9 cellular contexts compared by ENCODE assay signal in genomic region chr21:25862596-25862995, GRCh38.
DNase-seq lines count a peak whose midpoint lies in the region; ATAC-seq and TF ChIP-seq lines count a peak whose summit lies in the region.
"Had no signal": no experiment of that assay in that cellular context is flagged by ENCODE, and none has a peak within 500 bp of the region (broad histone marks: within the 10 kb centered on the region; RNA-seq: fewer than 3 reads in every experiment).

No MANE protein-coding gene starts in this region.

- peak in 11 of 12 donors; percentile 19 to 61 (median 43) for TF ChIP-seq CTCF in heart left ventricle (IDR thresholded peaks at IDR 0.05)
- TF ChIP-seq CTCF in HFF-Myc (IDR thresholded peaks at IDR 0.05; ENCODE audit: low read depth, low read length, missing control alignments), result peak; percentile 76
- TF ChIP-seq CTCF in fibroblast of lung (conservative IDR thresholded peaks at IDR 0.05 in 1 of 2, IDR thresholded peaks at IDR 0.05 in 1 of 2; ENCODE audit: low read depth in 1 of 2, low read length in 2 of 2), result peak; percentile 62 to 93

- ATAC-seq in heart left ventricle, result no peak
- no peak for ATAC-seq in Right ventricle myocardium superior (ENCODE audit: poor library complexity)
- no peak for ATAC-seq in stimulated activated naive CD8-positive, alpha-beta T cell treated with anti-CD3 and anti-CD28 coated beads, Interleukin-15, amount 100 ng/mL, for 72 hours
- ATAC-seq: effector memory CD8-positive, alpha-beta T cell had no signal

- H3K4me1 Mint-ChIP-seq in stimulated activated naive CD8-positive, alpha-beta T cell treated with anti-CD3 and anti-CD28 coated beads, Interleukin-15, amount 100 ng/mL, for 72 hours, result no peaks in the 10 kb centered on the region

- no peak for TF ChIP-seq POLR2A in heart left ventricle (IDR thresholded peaks at IDR 0.05)

- H3K27me3 Mint-ChIP-seq in stimulated activated naive CD8-positive, alpha-beta T cell treated with anti-CD3 and anti-CD28 coated beads, Interleukin-15, amount 100 ng/mL, for 72 hours, result peaks cover 5% of the 10 kb centered on the region

- no peak overlapping the region for H3K27ac Mint-ChIP-seq in stimulated activated naive CD8-positive, alpha-beta T cell treated with anti-CD3 and anti-CD28 coated beads, Interleukin-15, amount 100 ng/mL, for 72 hours
- H3K27ac Mint-ChIP-seq: effector memory CD8-positive, alpha-beta T cell had no signal

- H3K27me3 ChIP-seq in heart left ventricle (no peaks in the 10 kb centered on the region), fibroblast of lung (ENCODE audit: control insufficient read depth, insufficient read depth, low read length) (no peaks in the 10 kb centered on the region)

- H3K4me3 ChIP-seq in heart left ventricle (no peak overlapping the region), HFF-Myc (replicated peaks; ENCODE audit: low read depth, low read length) (no peak overlapping the region), fibroblast of lung (replicated peaks in 1 of 4; ENCODE audit: control extremely low read depth in 1 of 4, insufficient read depth in 1 of 4, low read depth in 3 of 4, low read length in 4 of 4) (no peak overlapping the region)

- H3K9me3 ChIP-seq in heart left ventricle (no peaks in the 10 kb centered on the region), fibroblast of lung (ENCODE audit: control insufficient read depth, insufficient read depth, low read depth, low read length) (no peaks in the 10 kb centered on the region)

- DNase-seq in heart left ventricle (no peak), Right ventricle myocardium superior (no peak), HFF-Myc (ENCODE audit: extremely low read depth, low read depth) (no peak), RPMI8226 (peak; percentile 37), fibroblast of lung (ENCODE audit: low read depth in 2 of 2) (peak; percentile 30 to 68), nucleus accumbens (lab: John Stamatoyannopoulos, UW) (no peak), C1 segment of cervical spinal cord (lab: John Stamatoyannopoulos, UW) (no peak)
- DNase-seq in stimulated activated naive CD8-positive, alpha-beta T cell treated with anti-CD3 and anti-CD28 coated beads, Interleukin-15, amount 100 ng/mL, for 72 hours, result peak; percentile 17 to 19

- intact Hi-C loops in heart left ventricle (cut with DNase I) (no loop called here), Right ventricle myocardium superior (cut with DNase I) (no loop called here)

- H3K36me3 ChIP-seq in heart left ventricle (no peaks in the 10 kb centered on the region), fibroblast of lung (ENCODE audit: control insufficient read depth, insufficient read depth, low read length) (no peaks in the 10 kb centered on the region)

- WGBS in heart left ventricle, 4 donors, result 40 to 56% (median 54%) methylated on average over 1 of the region's 1 CpG

- no peak overlapping the region for H3K4me2 ChIP-seq in fibroblast of lung (ENCODE audit: extremely low read depth, insufficient read depth, low read length)

- no peaks in the 10 kb centered on the region for H3K79me2 ChIP-seq in fibroblast of lung (ENCODE audit: control insufficient read depth, insufficient read depth, low read length)

- no peaks in the 10 kb centered on the region for H3K9me3 Mint-ChIP-seq in stimulated activated naive CD8-positive, alpha-beta T cell treated with anti-CD3 and anti-CD28 coated beads, Interleukin-15, amount 100 ng/mL, for 72 hours
- H3K9me3 Mint-ChIP-seq: effector memory CD8-positive, alpha-beta T cell had no signal

- H2AFZ ChIP-seq in fibroblast of lung (ENCODE audit: low read length), result no peak overlapping the region

- H3K27ac ChIP-seq in heart left ventricle, result no peak overlapping the region
- no peak overlapping the region for H3K27ac ChIP-seq in fibroblast of lung (ENCODE audit: insufficient read depth, low read length)

- H3K4me1 ChIP-seq in heart left ventricle, result peaks cover 0 to 3% (median 0%) of the 10 kb centered on the region in 12 donors
- H3K4me1 ChIP-seq in fibroblast of lung (ENCODE audit: control insufficient read depth, extremely low read depth, insufficient read depth, low read length), result no peaks in the 10 kb centered on the region

- H3K4me3 Mint-ChIP-seq in stimulated activated naive CD8-positive, alpha-beta T cell treated with anti-CD3 and anti-CD28 coated beads, Interleukin-15, amount 100 ng/mL, for 72 hours, result no peak overlapping the region
- H3K4me3 Mint-ChIP-seq: effector memory CD8-positive, alpha-beta T cell had no signal

- no peak overlapping the region for H3K9ac ChIP-seq in fibroblast of lung (ENCODE audit: insufficient read depth, low read length)

- H4K20me1 ChIP-seq in fibroblast of lung (ENCODE audit: control insufficient read depth, extremely low read depth, insufficient read depth, low read length), result no peaks in the 10 kb centered on the region

Comparison
In these comparisons a context has a peak if more than half of its experiments do, and no peak if none do; other contexts are left out.
1. DNase-seq: peak in RPMI8226 (single experiment), fibroblast of lung (2 of 2) and stimulated activated naive CD8-positive, alpha-beta T cell treated with anti-CD3 and anti-CD28 coated beads, Interleukin-15, amount 100 ng/mL, for 72 hours (2 of 2); none in heart left ventricle (0 of 5), Right ventricle myocardium superior (single experiment), HFF-Myc (single experiment), nucleus accumbens (0 of 56) and C1 segment of cervical spinal cord (0 of 14).
2. Peak in every context shown above with its lines, with median percentiles within 50 percentile points of each other: CTCF ChIP-seq.